In genomic region chr19:10107254-10107653, GRCh38 we compare ENCODE assay signal across 9 cellular contexts. TPM values are rescaled to one million over a fixed set of nuclear protein-coding genes. Genes with fewer than 3 reads are reported as not detected.
A peak's percentile ranks its signal among the peaks of the same experiment; 100 is the strongest.
DNase-seq lines count a peak whose midpoint lies in the region; ATAC-seq, FAIRE-seq and TF ChIP-seq lines count a peak whose summit lies in the region.
"Had no signal": no experiment of that assay in that cellular context is flagged by ENCODE, and none has a peak within 500 bp of the region (broad histone marks: within the 10 kb centered on the region; RNA-seq: fewer than 3 reads in every experiment).

No MANE protein-coding gene starts in this region.

- no peak for TF ChIP-seq RAD21 in A549 (conservative IDR thresholded peaks at IDR 0.05 in 1 of 2, IDR thresholded peaks at IDR 0.05 in 1 of 2)

- H3K9me3 Mint-ChIP-seq in HFFc6 (no peaks in the 10 kb centered on the region), mesothelial cell of epicardium (no peaks in the 10 kb centered on the region)

- no peaks in the 10 kb centered on the region for H3K36me3 ChIP-seq in breast epithelium

- POLR2A ChIA-PET in A549 (lab: Yijun Ruan, JAX) = interaction anchor here (2.4 kb wide), 1 partner anchor 10 kb away, joined by 6 read pairs; no protein-coding TSS in a partner anchor

- H3K4me3 Mint-ChIP-seq in HFFc6 (peak overlapping the region; percentile 98), mesothelial cell of epicardium (peak overlapping the region; percentile 85)

- TF ChIP-seq CTCF in A549 (IDR thresholded peaks at IDR 0.05) (no peak), HFFc6 (IDR thresholded peaks at IDR 0.05) (no peak), breast epithelium (IDR thresholded peaks at IDR 0.05) (no peak), mesothelial cell of epicardium (IDR thresholded peaks at IDR 0.05; ENCODE audit: unreplicated experiment) (no peak)

- FAIRE-seq in A549 (lab: Jason Lieb, UNC) = no peak

- H3K9me3 ChIP-seq in A549 (no peaks in the 10 kb centered on the region), breast epithelium (no peaks in the 10 kb centered on the region)

- H3K4me3 ChIP-seq in A549 = peak overlapping the region; percentile 97
- H3K4me3 ChIP-seq in breast epithelium = peak overlapping the region; percentile 71 to 92 (median 74)

- TF ChIP-seq POLR2A in A549 (IDR thresholded peaks at IDR 0.05; ENCODE audit: low read length) = no peak
- no peak for TF ChIP-seq POLR2A in breast epithelium (IDR thresholded peaks at IDR 0.05)

- H3K27me3 ChIP-seq in breast epithelium = no peaks in the 10 kb centered on the region

- no peak for DNase-seq in A549 (ENCODE audit: low read depth in 1 of 2, low spot score in 1 of 2)
- DNase-seq in HFFc6 = no peak
- no peak for DNase-seq in breast epithelium (ENCODE audit: low spot score in 2 of 2)
- no peak for DNase-seq in mesothelial cell of epicardium (ENCODE audit: low spot score in 2 of 2, unreplicated experiment in 2 of 2)
- DNase-seq in stimulated activated naive CD4-positive, alpha-beta T cell treated with Interleukin-2 at 50 U/mL for 16 hours (lab: John Stamatoyannopoulos, UW) = no peak
- no peak for DNase-seq in OCI-M2 (lab: John Stamatoyannopoulos, UW; ENCODE audit: unreplicated experiment)
- no peak for DNase-seq in HuH-7 (ENCODE audit: low spot score)
- DNase-seq: activated CD8-positive, alpha-beta memory T cell treated with anti-CD3 and anti-CD28 coated beads for 24 hours had no signal

- H3K27me3 Mint-ChIP-seq in HFFc6 (ENCODE audit: insufficient read depth) = peaks cover 2% of the 10 kb centered on the region
- no peaks in the 10 kb centered on the region for H3K27me3 Mint-ChIP-seq in mesothelial cell of epicardium (ENCODE audit: low read depth)

- CTCF ChIA-PET in A549 (lab: Yijun Ruan, JAX) = interaction anchor here (0.6 to 3.9 kb wide), 6 partner anchors 8 to 745 kb away, joined by 3 to 20 read pairs (median 10); partner anchors contain the start of gene EIF3G

- H3K4me1 ChIP-seq in A549 (peaks cover 26% of the 10 kb centered on the region; the same call in 2 of the 3 replicates), breast epithelium (peaks cover 0 to 8% of the 10 kb centered on the region in 2 donors)

- H3K27ac Mint-ChIP-seq in HFFc6 = peak overlapping the region; percentile 86
- peak overlapping the region; percentile 95 for H3K27ac Mint-ChIP-seq in mesothelial cell of epicardium

- WGBS in A549 (ENCODE audit: missing lambda C conversion rate) = 55% methylated on average over 10 of the region's 10 CpGs

- H3K4me2 ChIP-seq in A549 = peak overlapping the region; percentile 99

- TF ChIP-seq EP300 in A549 (IDR thresholded peaks at IDR 0.05) = no peak

- intact Hi-C loops in breast epithelium (cut with DNase I; ENCODE audit: low total_unique reads) = no loop called here

- peaks cover 14% of the 10 kb centered on the region for H3K36me3 Mint-ChIP-seq in HFFc6 (ENCODE audit: low read depth)
- H3K36me3 Mint-ChIP-seq in mesothelial cell of epicardium = peaks cover 16% of the 10 kb centered on the region

- no peak for ATAC-seq in A549
- ATAC-seq in GM18511 (IDR thresholded peaks at IDR 0.05; ENCODE audit: unreplicated experiment) = no peak

- H3K4me1 Mint-ChIP-seq in HFFc6 (ENCODE audit: low read depth) (peaks cover 12% of the 10 kb centered on the region), mesothelial cell of epicardium (peaks cover 15% of the 10 kb centered on the region)

- H3K27ac ChIP-seq in A549 = peak overlapping the region; percentile 96 to 99
- no peak overlapping the region for H3K27ac ChIP-seq in breast epithelium

TF ChIP-seq in A549, 52 proteins besides CTCF, POLR2A, EP300 and RAD21:
- TF ChIP-seq CBX2 (IDR thresholded peaks at IDR 0.05; ENCODE audit: borderline replicate concordance, low read depth) = no peak
- TF ChIP-seq MAFK (IDR thresholded peaks at IDR 0.05; ENCODE audit: partially characterized antibody) = peak; percentile 44

RNA-seq across cellular contexts. Expression of gene PPAN, which starts 1.1 kb away (rescaled TPM):
- polyA plus RNA-seq in A549 (2011; rRNA removed) = 26.6 and 30.8 TPM in 2 replicates
- 62.0 and 66.6 TPM in 2 replicates for polyA plus RNA-seq in A549 (2012; cell fraction: cytosol; rRNA removed)
- polyA plus RNA-seq in A549 (2012; cell fraction: nucleus; rRNA removed) = 125 and 154 TPM in 2 replicates
- 64.0 to 68.1 TPM (median 65.0 TPM) in 3 replicates for polyA plus RNA-seq in A549 (2017; fragmentation: RNase III; extraction: RNeasy Plus Mini Kit Qiagen cat#74134 plus additional on column Dnase treatment)
- polyA minus RNA-seq in A549 (2011; rRNA and poly(A)+ RNA removed) = 114 and 119 TPM in 2 replicates
- 10 to 100 TPM; 36.4 to 42.2 (median 41.0) TPM for total RNA-seq in HFFc6 (2021; fragmentation: NEBNext Ultra II Directional; extraction: Animal tissue kit (Norgen Biotek cat#: 25700))
- total RNA-seq in breast epithelium = 10 to 100 TPM; 17.1 to 44.2 (median 35.3) TPM
- 53.2 to 64.2 TPM (median 62.1 TPM) in 3 replicates for total RNA-seq in mesothelial cell of epicardium

RNA-seq across cellular contexts. Expression of gene P2RY11, which starts 4.2 kb away (rescaled TPM):
- polyA plus RNA-seq in A549 (2011; rRNA removed) (1.9 and 2.3 TPM in 2 replicates), A549 (2017; fragmentation: RNase III; extraction: RNeasy Plus Mini Kit Qiagen cat#74134 plus additional on column Dnase treatment) (5.8 to 9.0 TPM (median 6.4 TPM) in 3 replicates)
- 3.6 and 5.1 TPM in 2 replicates for polyA plus RNA-seq in A549 (2012; cell fraction: cytosol; rRNA removed)
- polyA plus RNA-seq in A549 (2012; cell fraction: nucleus; rRNA removed) = 29.9 and 47.2 TPM in 2 replicates
- 2.6 and 3.1 TPM in 2 replicates for polyA minus RNA-seq in A549 (2011; rRNA and poly(A)+ RNA removed)
- total RNA-seq in HFFc6 (2021; fragmentation: NEBNext Ultra II Directional; extraction: Animal tissue kit (Norgen Biotek cat#: 25700)) = 1 to 10 TPM; 4.5 to 9.9 (median 5.4) TPM
- total RNA-seq in breast epithelium (1 to 10 TPM; 4.0 to 7.2 (median 4.3) TPM), mesothelial cell of epicardium (30.8 to 33.6 TPM (median 31.2 TPM) in 3 replicates)

RNA-seq across cellular contexts. Expression of gene ANGPTL6, which starts 4.8 kb away (rescaled TPM):
- polyA plus RNA-seq in A549 (2011; rRNA removed) (0.04 and 0.19 TPM in 2 replicates), A549 (2017; fragmentation: RNase III; extraction: RNeasy Plus Mini Kit Qiagen cat#74134 plus additional on column Dnase treatment) (0.12 to 0.31 TPM (median 0.18 TPM) in 3 replicates)
- polyA plus RNA-seq in A549 (2012; cell fraction: cytosol; rRNA removed) = 0.08 and 0.11 TPM in 2 replicates
- polyA plus RNA-seq in A549 (2012; cell fraction: nucleus; rRNA removed) = 0.34 and 0.50 TPM in 2 replicates
- 0.24 and 0.33 TPM in 2 replicates for polyA minus RNA-seq in A549 (2011; rRNA and poly(A)+ RNA removed)
- total RNA-seq in HFFc6 (2021; fragmentation: NEBNext Ultra II Directional; extraction: Animal tissue kit (Norgen Biotek cat#: 25700)) = under 1 TPM in 2 of 6 experiments, not detected in 4; 0.09 to 0.15 TPM
- total RNA-seq in breast epithelium (under 1 TPM in 2 of 3 donors, not detected in 1; 0.29 to 0.33 TPM), mesothelial cell of epicardium (0.85 to 1.6 TPM (median 0.97 TPM) in 3 replicates)

RNA-seq across cellular contexts. Expression of gene EIF3G, which starts 12.4 kb away (rescaled TPM):
- polyA plus RNA-seq in A549 (2011; rRNA removed) = 60.9 and 81.6 TPM in 2 replicates
- 184 and 200 TPM in 2 replicates for polyA plus RNA-seq in A549 (2012; cell fraction: cytosol; rRNA removed)
- polyA plus RNA-seq in A549 (2012; cell fraction: nucleus; rRNA removed) = 525 and 617 TPM in 2 replicates
- polyA plus RNA-seq in A549 (2017; fragmentation: RNase III; extraction: RNeasy Plus Mini Kit Qiagen cat#74134 plus additional on column Dnase treatment) = 147 to 160 TPM (median 151 TPM) in 3 replicates
- polyA minus RNA-seq in A549 (2011; rRNA and poly(A)+ RNA removed) = 35.9 and 38.4 TPM in 2 replicates
- 100 to 1,000 TPM; 261 to 303 (median 279) TPM for total RNA-seq in HFFc6 (2021; fragmentation: NEBNext Ultra II Directional; extraction: Animal tissue kit (Norgen Biotek cat#: 25700))
- 100 to 1,000 TPM; 293 to 322 (median 308) TPM for total RNA-seq in breast epithelium
- total RNA-seq in mesothelial cell of epicardium = 199 to 207 TPM (median 207 TPM) in 3 replicates

RNA-seq across cellular contexts. Expression of gene SHFL, which starts 21.1 kb away (rescaled TPM):
- polyA plus RNA-seq in A549 (2011; rRNA removed) (9.1 and 10.1 TPM in 2 replicates), A549 (2017; fragmentation: RNase III; extraction: RNeasy Plus Mini Kit Qiagen cat#74134 plus additional on column Dnase treatment) (10.5 to 16.4 TPM (median 12.5 TPM) in 3 replicates)
- 11.7 and 14.0 TPM in 2 replicates for polyA plus RNA-seq in A549 (2012; cell fraction: cytosol; rRNA removed)
- polyA plus RNA-seq in A549 (2012; cell fraction: nucleus; rRNA removed) = 33.6 and 40.8 TPM in 2 replicates
- polyA minus RNA-seq in A549 (2011; rRNA and poly(A)+ RNA removed) = 6.4 and 7.7 TPM in 2 replicates
- 10 to 100 TPM; 16.9 to 26.2 (median 21.1) TPM for total RNA-seq in HFFc6 (2021; fragmentation: NEBNext Ultra II Directional; extraction: Animal tissue kit (Norgen Biotek cat#: 25700))
- total RNA-seq in breast epithelium (10 to 100 TPM; 26.4 to 47.6 (median 34.1) TPM), mesothelial cell of epicardium (30.6 to 34.6 TPM (median 33.0 TPM) in 3 replicates)

Comparison
In these comparisons a context has a peak if more than half of its experiments do, and no peak if none do; other contexts are left out.
1. H3K27ac ChIP-seq: peak in A549 (2 of 2); none in breast epithelium (0 of 2).